27 cellular contexts compared by ENCODE assay signal in genomic region chr10:103934308-103934707, GRCh38.
"Had no signal": no experiment of that assay in that cellular context is flagged by ENCODE, and none has a peak within 500 bp of the region (broad histone marks: within the 10 kb centered on the region; RNA-seq: fewer than 3 reads in every experiment).

No MANE protein-coding gene starts in this region.

- H3K4me1 Mint-ChIP-seq: activated CD4-positive, alpha-beta T cell treated with anti-CD3 and anti-CD28 coated beads for 36 hours; activated CD4-positive, alpha-beta T cell treated with anti-CD3 and anti-CD28 coated beads, Interleukin-2, amount 10 ng/mL, durations not matched to agents 24 days and 14 days; activated CD8-positive, alpha-beta memory T cell treated with anti-CD3 and anti-CD28 coated beads, Interleukin-2, amount 10 ng/mL, durations not matched to agents 7 days and 5 days; activated naive CD4-positive, alpha-beta T cell treated with anti-CD3 and anti-CD28 coated beads, Interleukin-2, amount 50 U/mL, for 24 hours; activated naive CD8-positive, alpha-beta T cell treated with anti-CD3 and anti-CD28 coated beads, Interleukin-2, amount 10 ng/mL, durations not matched to agents 7 days and 5 days had no signal

- H3K9me3 Mint-ChIP-seq: activated CD4-positive, alpha-beta memory T cell treated with anti-CD3 and anti-CD28 coated beads for 36 hours; activated CD4-positive, alpha-beta T cell treated with anti-CD3 and anti-CD28 coated beads, Interleukin-2, amount 10 ng/mL, durations not matched to agents 24 days and 14 days; activated naive CD4-positive, alpha-beta T cell treated with anti-CD3 and anti-CD28 coated beads for 36 hours; activated naive CD4-positive, alpha-beta T cell treated with anti-CD3 and anti-CD28 coated beads, Interleukin-2, amount 50 U/mL, for 24 hours; activated naive CD8-positive, alpha-beta T cell treated with anti-CD3 and anti-CD28 coated beads, Interleukin-2, amount 10 ng/mL, durations not matched to agents 7 days and 5 days; activated T-helper 1 cell treated with anti-CD3 and anti-CD28 coated beads, Interleukin-12 subunit alpha, Interleukin-12 subunit beta, Interleukin-2, Interleukin-4 antibody, amounts not matched to agents 30 ng/mL and 10 ng/mL and 1 ng/mL, durations not matched to agents 14 hours and 24 hours and 36 hours; activated T-helper 2 cell treated with anti-CD3 and anti-CD28 coated beads, Interferon-gamma antibody, Interleukin-2, Interleukin-4, amounts not matched to agents 10 μg/mL and 5 μg/mL and 100 μg/mL, durations not matched to agents 14 hours and 24 hours and 36 hours; endodermal cell; T-helper 2 cell treated with Interferon-gamma antibody and Interleukin-4, amounts not matched to agents 5 μg/mL and 100 μg/mL, for 36 hours had no signal

- H3K27ac ChIP-seq: colonic mucosa had no signal

- H3K36me3 Mint-ChIP-seq: activated CD4-positive, alpha-beta memory T cell treated with anti-CD3 and anti-CD28 coated beads for 36 hours; activated CD8-positive, alpha-beta memory T cell treated with anti-CD3 and anti-CD28 coated beads, Interleukin-2, amount 10 ng/mL, durations not matched to agents 7 days and 5 days; activated naive CD4-positive, alpha-beta T cell treated with anti-CD3 and anti-CD28 coated beads, Interleukin-2, amount 50 U/mL, for 24 hours; activated naive CD8-positive, alpha-beta T cell treated with anti-CD3 and anti-CD28 coated beads, Interleukin-2, amount 10 ng/mL, durations not matched to agents 7 days and 5 days had no signal

- H3K4me3 ChIP-seq: body of pancreas, colonic mucosa had no signal

- H3K4me3 Mint-ChIP-seq: activated CD4-positive, alpha-beta memory T cell treated with anti-CD3 and anti-CD28 coated beads for 36 hours; activated CD4-positive, alpha-beta T cell treated with anti-CD3 and anti-CD28 coated beads for 36 hours; activated CD4-positive, alpha-beta T cell treated with anti-CD3 and anti-CD28 coated beads, Interleukin-2, amount 10 ng/mL, durations not matched to agents 24 days and 14 days; activated CD8-positive, alpha-beta memory T cell treated with anti-CD3 and anti-CD28 coated beads, Interleukin-2, amount 10 ng/mL, durations not matched to agents 7 days and 5 days; activated CD8-positive, alpha-beta T cell treated with anti-CD3 and anti-CD28 coated beads, Interleukin-2, amount 10 ng/mL, durations not matched to agents 7 days and 5 days; activated naive CD4-positive, alpha-beta T cell treated with anti-CD3 and anti-CD28 coated beads for 36 hours; activated naive CD4-positive, alpha-beta T cell treated with anti-CD3 and anti-CD28 coated beads, Interleukin-2, amount 50 U/mL, for 24 hours; activated naive CD8-positive, alpha-beta T cell treated with anti-CD3 and anti-CD28 coated beads, Interleukin-2, amount 10 ng/mL, durations not matched to agents 7 days and 5 days; activated T-helper 1 cell treated with anti-CD3 and anti-CD28 coated beads, Interleukin-12 subunit alpha, Interleukin-12 subunit beta, Interleukin-2, Interleukin-4 antibody, amounts not matched to agents 30 ng/mL and 10 ng/mL and 1 ng/mL, durations not matched to agents 14 hours and 24 hours and 36 hours; endodermal cell; T-helper 17 cell; T-helper 2 cell treated with Interferon-gamma antibody and Interleukin-4, amounts not matched to agents 5 μg/mL and 100 μg/mL, for 36 hours had no signal

- H3K27me3 ChIP-seq: body of pancreas, colonic mucosa had no signal

- H3K4me1 ChIP-seq: colonic mucosa had no signal

- DNase-seq: activated CD4-positive, alpha-beta memory T cell treated with anti-CD3 and anti-CD28 coated beads for 36 hours; activated CD4-positive, alpha-beta T cell treated with anti-CD3 and anti-CD28 coated beads for 36 hours; activated CD4-positive, alpha-beta T cell treated with anti-CD3 and anti-CD28 coated beads, Interleukin-2, amount 10 ng/mL, durations not matched to agents 24 days and 14 days; activated CD4-positive, CD25-positive, alpha-beta regulatory T cell; activated CD4-positive, CD25-positive, alpha-beta regulatory T cell treated with anti-CD3 and anti-CD28 coated beads, Interleukin-2, amount 50 U/mL, for 72 hours; activated CD8-positive, alpha-beta memory T cell treated with anti-CD3 and anti-CD28 coated beads, Interleukin-2, amount 10 ng/mL, durations not matched to agents 7 days and 5 days; activated CD8-positive, alpha-beta memory T cell treated with anti-CD3 and anti-CD28 coated beads, Interleukin-2, amount 50 U/mL, for 4 hours; activated CD8-positive, alpha-beta T cell treated with anti-CD3 and anti-CD28 coated beads, Interleukin-2, amount 10 ng/mL, durations not matched to agents 7 days and 5 days; activated effector memory CD4-positive, alpha-beta T cell treated with anti-CD3 and anti-CD28 coated beads, Interleukin-2, amount 50 U/mL, for 16 hours; activated naive CD4-positive, alpha-beta T cell treated with anti-CD3 and anti-CD28 coated beads for 36 hours; activated naive CD8-positive, alpha-beta T cell treated with anti-CD3 and anti-CD28 coated beads, Interleukin-2, amount 10 ng/mL, durations not matched to agents 7 days and 5 days; activated T-cell treated with anti-CD3 and anti-CD28 coated beads, Interleukin-2, amount 50 U/mL, for 1 hour; activated T-cell treated with anti-CD3 and anti-CD28 coated beads, Interleukin-2, amount 50 U/mL, for 48 hours; aorta; colonic mucosa; effector memory CD4-positive, alpha-beta T cell; endodermal cell; foreskin fibroblast; T-helper 1 cell; T-helper 17 cell; T1000 had no signal

- H3K27me3 Mint-ChIP-seq: activated CD4-positive, alpha-beta memory T cell treated with anti-CD3 and anti-CD28 coated beads for 36 hours; activated CD4-positive, alpha-beta T cell treated with anti-CD3 and anti-CD28 coated beads for 36 hours; activated CD8-positive, alpha-beta memory T cell treated with anti-CD3 and anti-CD28 coated beads, Interleukin-2, amount 10 ng/mL, durations not matched to agents 7 days and 5 days; activated naive CD4-positive, alpha-beta T cell treated with anti-CD3 and anti-CD28 coated beads, Interleukin-2, amount 50 U/mL, for 24 hours; activated naive CD8-positive, alpha-beta T cell treated with anti-CD3 and anti-CD28 coated beads, Interleukin-2, amount 10 ng/mL, durations not matched to agents 7 days and 5 days; T-helper 17 cell had no signal

- H3K27ac Mint-ChIP-seq: activated CD4-positive, alpha-beta memory T cell treated with anti-CD3 and anti-CD28 coated beads for 36 hours; activated CD4-positive, alpha-beta T cell treated with anti-CD3 and anti-CD28 coated beads for 36 hours; activated CD4-positive, alpha-beta T cell treated with anti-CD3 and anti-CD28 coated beads, Interleukin-2, amount 10 ng/mL, durations not matched to agents 24 days and 14 days; activated CD8-positive, alpha-beta memory T cell treated with anti-CD3 and anti-CD28 coated beads, Interleukin-2, amount 10 ng/mL, durations not matched to agents 7 days and 5 days; activated CD8-positive, alpha-beta T cell treated with anti-CD3 and anti-CD28 coated beads, Interleukin-2, amount 10 ng/mL, durations not matched to agents 7 days and 5 days; activated naive CD4-positive, alpha-beta T cell treated with anti-CD3 and anti-CD28 coated beads for 36 hours; activated naive CD4-positive, alpha-beta T cell treated with anti-CD3 and anti-CD28 coated beads, Interleukin-2, amount 50 U/mL, for 24 hours; activated naive CD8-positive, alpha-beta T cell treated with anti-CD3 and anti-CD28 coated beads, Interleukin-2, amount 10 ng/mL, durations not matched to agents 7 days and 5 days; activated T-helper 1 cell treated with anti-CD3 and anti-CD28 coated beads, Interleukin-12 subunit alpha, Interleukin-12 subunit beta, Interleukin-2, Interleukin-4 antibody, amounts not matched to agents 30 ng/mL and 10 ng/mL and 1 ng/mL, durations not matched to agents 14 hours and 24 hours and 36 hours; activated T-helper 2 cell treated with anti-CD3 and anti-CD28 coated beads, Interferon-gamma antibody, Interleukin-2, Interleukin-4, amounts not matched to agents 10 μg/mL and 5 μg/mL and 100 μg/mL, durations not matched to agents 14 hours and 24 hours and 36 hours; endodermal cell; T-helper 2 cell treated with Interferon-gamma antibody and Interleukin-4, amounts not matched to agents 5 μg/mL and 100 μg/mL, for 36 hours had no signal

- H3K36me3 ChIP-seq: colonic mucosa had no signal

- ATAC-seq: activated CD4-positive, alpha-beta T cell treated with anti-CD3 and anti-CD28 coated beads for 36 hours; activated CD8-positive, alpha-beta memory T cell treated with anti-CD3 and anti-CD28 coated beads, Interleukin-2, amount 10 ng/mL, durations not matched to agents 7 days and 5 days; activated CD8-positive, alpha-beta T cell treated with anti-CD3 and anti-CD28 coated beads, Interleukin-2, amount 10 ng/mL, durations not matched to agents 7 days and 5 days; esophagus mucosa; T-helper 17 cell had no signal

- H3K9me3 ChIP-seq: body of pancreas, colonic mucosa had no signal
